Comparison of ENCODE assay signal across 8 cellular contexts in the genomic region with DNA sequence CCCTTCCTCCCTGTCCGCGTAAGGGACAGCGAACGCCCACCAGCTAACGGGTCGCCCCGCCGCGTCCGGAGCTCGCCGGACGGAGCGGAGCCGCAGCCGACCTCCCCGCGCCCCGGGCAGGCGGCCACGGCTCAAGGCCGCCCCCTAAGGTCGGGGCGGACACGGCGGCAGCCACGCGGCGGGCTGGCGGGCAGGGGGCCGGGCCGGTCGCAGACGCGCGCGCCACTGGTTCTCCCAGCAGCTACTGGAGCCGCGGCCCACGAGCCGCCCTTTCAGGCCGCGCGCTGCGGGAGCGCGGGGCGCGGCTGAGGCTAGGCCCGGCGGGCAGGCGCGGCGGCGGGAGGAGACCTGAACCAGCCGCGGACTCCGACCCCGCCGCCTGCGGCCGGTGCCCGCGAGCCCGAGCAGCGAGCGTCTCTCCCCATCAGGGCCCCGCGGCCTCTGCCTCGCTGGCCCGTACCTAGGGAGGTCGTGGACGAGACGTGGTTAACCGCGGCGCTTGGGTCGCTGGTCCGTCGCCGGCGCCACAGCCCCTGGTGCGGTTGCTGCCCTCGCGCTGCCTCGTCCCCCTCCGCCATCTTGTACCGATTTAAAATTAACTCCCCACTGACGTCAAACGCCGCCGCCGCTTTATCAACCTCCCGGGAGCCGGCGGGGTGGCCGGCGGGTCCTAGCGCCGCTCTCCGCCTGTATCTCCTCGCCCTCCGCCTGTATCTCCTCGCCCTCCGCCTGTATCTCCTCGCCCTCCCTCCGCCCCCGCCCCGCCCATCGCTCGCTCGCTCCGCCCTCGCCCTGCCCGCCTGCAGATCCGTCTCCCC. TPM values are rescaled to one million over a fixed set of nuclear protein-coding genes. Genes with fewer than 3 reads are reported as not detected.
A peak's percentile ranks its signal among the peaks of the same experiment; 100 is the strongest.
DNase-seq lines count a peak whose midpoint lies in the region; ATAC-seq and TF ChIP-seq lines count a peak whose summit lies in the region.

A gene (minus strand): TSS at position 591 of the 818 bp plus-strand sequence. CDS start 13 bp downstream, at position 578.

- no peaks in the 10 kb centered on the region for H3K9me3 Mint-ChIP-seq in CD14-positive monocyte

- intact Hi-C loops in CD14-positive monocyte (cut with micrococcal nuclease): loop anchor here in 1 of 2 donors (2.0 to 10.0 kb wide), 2 partner anchors 62 to 374 kb away; a partner anchor contains a TSS
- intact Hi-C loops in right lobe of liver (cut with DNase I): no loop called here

- H3K4me1 ChIP-seq in right lobe of liver: peaks cover 0 to 24% (median 11%) of the 10 kb centered on the region in 4 donors

- no peaks in the 10 kb centered on the region for H3K27me3 ChIP-seq in right lobe of liver

- no peaks in the 10 kb centered on the region for H3K27me3 Mint-ChIP-seq in CD14-positive monocyte (ENCODE audit: low read depth in 3 of 3)

- peaks cover 46% of the 10 kb centered on the region for H3K4me1 Mint-ChIP-seq in CD14-positive monocyte

- ATAC-seq in GM19372 (IDR thresholded peaks at IDR 0.05; ENCODE audit: low read depth, unreplicated experiment) (peak; percentile 85), HG03558 (IDR thresholded peaks at IDR 0.05; ENCODE audit: extremely low read depth, unreplicated experiment) (peak; percentile 58), right lobe of liver (peak; percentile 91 to 95 (median 92))

- H3K4me3 ChIP-seq in right lobe of liver: peak within 1 kb of the TSS; percentile 90 to 95 (median 94)

- H3K9me3 ChIP-seq in right lobe of liver: no peaks in the 10 kb centered on the region

- TF ChIP-seq CTCF in CD14-positive monocyte (IDR thresholded peaks at IDR 0.05) (peak; percentile 81), right lobe of liver (IDR thresholded peaks at IDR 0.05) (peak; percentile 33 to 71 (median 51))

- peak; percentile 96 for TF ChIP-seq POLR2A in right lobe of liver (IDR thresholded peaks at IDR 0.05)

- peak within 1 kb of the TSS; percentile 99 for H3K27ac ChIP-seq in right lobe of liver

- 0% methylated on average over 7 of the region's 116 CpGs for WGBS in right lobe of liver (ENCODE audit: insufficient coverage, low coverage, low lambda C conversion rate, missing lambda C conversion rate)

- no peaks in the 10 kb centered on the region for H3K36me3 ChIP-seq in right lobe of liver

- H3K27ac Mint-ChIP-seq in CD14-positive monocyte: peak within 1 kb of the TSS; percentile 87 to 95 (median 93)

- DNase-seq in CD14-positive monocyte (ENCODE audit: low spot score) (peak; percentile 93), NCI-H748 treated with DMSO at 0.1 percent for 48 hours (lab: John Stamatoyannopoulos, UW) (peak; percentile 79), dermis microvascular lymphatic vessel endothelial cell (ENCODE audit: low read depth in 2 of 2) (peak; percentile 76 to 96), right lobe of liver (peak; percentile 97 to 98 (median 98))
- DNase-seq in activated CD4-positive, alpha-beta T cell treated with anti-CD3 and anti-CD28 coated beads, Interleukin-2, amount 50 U/mL, for 4 hours: peak; percentile 92
- DNase-seq in stimulated activated CD4-positive, alpha-beta T cell treated with anti-CD3 and anti-CD28 coated beads, Interleukin-4, amount 100 ng/mL, for 4 hours: peak; percentile 90 to 94

- H3K4me3 Mint-ChIP-seq in CD14-positive monocyte: peak within 1 kb of the TSS; percentile 88 to 97

- peaks cover 2 to 5% of the 10 kb centered on the region in 2 donors for H3K36me3 Mint-ChIP-seq in CD14-positive monocyte

RNA-seq across cellular contexts. Expression of the gene that starts here (rescaled TPM):
- 10 to 100 TPM in 1 of 2 donors, 1 to 10 TPM in 1; 7.8 to 10.8 TPM for polyA plus RNA-seq in CD14-positive monocyte
- total RNA-seq in dermis microvascular lymphatic vessel endothelial cell (47.0 and 52.6 TPM in 2 replicates), right lobe of liver (10 to 100 TPM; 39.1 to 57.5 (median 46.3) TPM)

Comparison
In these comparisons a context has a peak if more than half of its experiments do, and no peak if none do; other contexts are left out.
1. Peak in every context shown above with its lines: DNase-seq, ATAC-seq, H3K4me3 ChIP-seq and H3K27ac ChIP-seq.